ENCODE assay signal across 11 cellular contexts in genomic region chr3:136070334-136070733, GRCh38.
DNase-seq lines count a peak whose midpoint lies in the region; ATAC-seq and TF ChIP-seq lines count a peak whose summit lies in the region.
"Had no signal": no experiment of that assay in that cellular context is flagged by ENCODE, and none has a peak within 500 bp of the region (broad histone marks: within the 10 kb centered on the region; RNA-seq: fewer than 3 reads in every experiment).

No MANE protein-coding gene starts in this region.

- H2BK12ac ChIP-seq in mesenchymal stem cell (ENCODE audit: low read length in 2 of 2) = no peak overlapping the region

- no peak overlapping the region for H3K4me2 ChIP-seq in mesenchymal stem cell (ENCODE audit: low read length, poor library complexity, severe bottlenecking)

- H2AFZ ChIP-seq in mesenchymal stem cell (ENCODE audit: low read depth, low read length) = no peak overlapping the region

- no peak overlapping the region for H2BK120ac ChIP-seq in mesenchymal stem cell (ENCODE audit: low read depth, low read length)

- H2AK5ac ChIP-seq in mesenchymal stem cell (ENCODE audit: low read length, severe bottlenecking) = no peak overlapping the region

- no peak overlapping the region for H3K4ac ChIP-seq in mesenchymal stem cell (ENCODE audit: low read depth in 1 of 2, low read length in 2 of 2)

- no peaks in the 10 kb centered on the region for H3K27me3 ChIP-seq in HUES6 (ENCODE audit: control insufficient read depth, insufficient read depth, low read length)
- H3K27me3 ChIP-seq in breast epithelium = no peaks in the 10 kb centered on the region
- H3K27me3 ChIP-seq in mesenchymal stem cell (ENCODE audit: control insufficient read depth in 1 of 2, insufficient read depth in 1 of 2, low read length in 2 of 2) = no peaks in the 10 kb centered on the region
- H3K27me3 ChIP-seq in colonic mucosa = no peaks in the 10 kb centered on the region
- H3K27me3 ChIP-seq: BLaER1 treated with 17β-estradiol and CSF1 and Interleukin-3, amounts not matched to agents 10 nM and 100 nM; upper lobe of left lung had no signal

- no peak overlapping the region for H4K91ac ChIP-seq in mesenchymal stem cell (ENCODE audit: low read length)

- no CpG with 5 or more reads among the region's 3 CpGs for WGBS in mesenchymal stem cell

- no peak overlapping the region for H2BK15ac ChIP-seq in mesenchymal stem cell (ENCODE audit: low read depth, poor library complexity, severe bottlenecking)

- H3K4me3 ChIP-seq in HUES6 (ENCODE audit: low read depth, low read length) = no peak overlapping the region
- H3K4me3 ChIP-seq in breast epithelium = no peak overlapping the region
- no peak overlapping the region for H3K4me3 ChIP-seq in mesenchymal stem cell (ENCODE audit: insufficient read depth in 1 of 2, low read depth in 1 of 2, low read length in 2 of 2)
- H3K4me3 ChIP-seq in colonic mucosa = no peak overlapping the region
- H3K4me3 ChIP-seq: BLaER1 treated with 17β-estradiol and CSF1 and Interleukin-3, amounts not matched to agents 10 nM and 100 nM; upper lobe of left lung had no signal

- H3K4me1 ChIP-seq in HUES6 (ENCODE audit: control insufficient read depth, insufficient read depth, low read length) (peaks cover 2% of the 10 kb centered on the region; the same call in 1 of the 2 replicates), breast epithelium (no peaks in the 10 kb centered on the region), mesenchymal stem cell (ENCODE audit: control insufficient read depth, insufficient read depth, low read depth, low read length) (peaks cover 3% of the 10 kb centered on the region), colonic mucosa (no peaks in the 10 kb centered on the region)

- H3K79me1 ChIP-seq in mesenchymal stem cell (replicated peaks; ENCODE audit: low read length, poor library complexity, severe bottlenecking) = no peaks in the 10 kb centered on the region

- in situ Hi-C loops in ACHN (cut with HindIII; ENCODE audit: low pct_ligation_motif_present, low pct_unique_long_range_greater_than_20kb, low sequenced_read_pairs) = no loop called here

- no peaks in the 10 kb centered on the region for H3K9me3 ChIP-seq in HUES6 (ENCODE audit: control insufficient read depth, insufficient read depth, low read depth, low read length)
- H3K9me3 ChIP-seq in breast epithelium = no peaks in the 10 kb centered on the region
- H3K9me3 ChIP-seq in mesenchymal stem cell (ENCODE audit: control insufficient read depth, low read length) = no peaks in the 10 kb centered on the region
- no peaks in the 10 kb centered on the region for H3K9me3 ChIP-seq in colonic mucosa
- H3K9me3 ChIP-seq: BLaER1 treated with 17β-estradiol and CSF1 and Interleukin-3, amounts not matched to agents 10 nM and 100 nM; upper lobe of left lung had no signal

- no peak overlapping the region for H2BK5ac ChIP-seq in mesenchymal stem cell (ENCODE audit: low read depth, low read length, poor library complexity, severe bottlenecking)

- peak overlapping the region; percentile 37; the same call in 1 of the 2 replicates for H3K27ac ChIP-seq in HUES6 (ENCODE audit: low read depth, low read length)
- peak overlapping the region; percentile 58 to 80 for H3K27ac ChIP-seq in breast epithelium
- H3K27ac ChIP-seq in mesenchymal stem cell (ENCODE audit: low read length, poor library complexity, severe bottlenecking) = no peak overlapping the region
- H3K27ac ChIP-seq in colonic mucosa = no peak overlapping the region
- H3K27ac ChIP-seq: BLaER1 treated with 17β-estradiol and CSF1 and Interleukin-3, amounts not matched to agents 10 nM and 100 nM had no signal

- no peak overlapping the region for H3K14ac ChIP-seq in mesenchymal stem cell (ENCODE audit: low read length in 2 of 2)

- TF ChIP-seq CTCF in breast epithelium (IDR thresholded peaks at IDR 0.05) (no peak), colonic mucosa (IDR thresholded peaks at IDR 0.05) (no peak)

- intact Hi-C loops in breast epithelium (cut with DNase I; ENCODE audit: low total_unique reads) (no loop called here), colonic mucosa (cut with DNase I) (loop anchor here (5.0 to 10.0 kb wide), 3 partner anchors 474 to 942 kb away; partner anchors contain the start of gene STAG1)

- no peak overlapping the region for H4K8ac ChIP-seq in mesenchymal stem cell (ENCODE audit: low read length)

- H3K36me3 ChIP-seq in HUES6 (ENCODE audit: control insufficient read depth, insufficient read depth, low read length) (0 out of 2 replicates have a peak, but pooled peaks cover 9% of the 10 kb centered on the region), breast epithelium (no peaks in the 10 kb centered on the region), mesenchymal stem cell (ENCODE audit: control insufficient read depth in 1 of 2, insufficient read depth in 2 of 2, low read depth in 1 of 2, low read length in 2 of 2) (peaks cover 2 to 11% of the 10 kb centered on the region in 2 experiments), colonic mucosa (no peaks in the 10 kb centered on the region)
- H3K36me3 ChIP-seq: BLaER1 treated with 17β-estradiol and CSF1 and Interleukin-3, amounts not matched to agents 10 nM and 100 nM; upper lobe of left lung had no signal

- H3K9ac ChIP-seq in HUES6 (ENCODE audit: low read length) (no peak overlapping the region), mesenchymal stem cell (ENCODE audit: low read length) (peak overlapping the region; percentile 74), colonic mucosa (ENCODE audit: low read depth in 2 of 2, low read length in 2 of 2) (no peak overlapping the region)

- ATAC-seq in HG03521 (IDR thresholded peaks at IDR 0.05; ENCODE audit: unreplicated experiment) = no peak

- no peak for TF ChIP-seq POLR2A in breast epithelium (IDR thresholded peaks at IDR 0.05)

- no peak overlapping the region for H3K18ac ChIP-seq in mesenchymal stem cell (ENCODE audit: low read depth in 1 of 2, low read length in 2 of 2)

- peak; percentile 87 for DNase-seq in ACHN
- no peak for DNase-seq in breast epithelium (ENCODE audit: low spot score in 2 of 2)
- DNase-seq in mesenchymal stem cell = peak; percentile 44
- DNase-seq in colonic mucosa = no peak
- DNase-seq in AML-193 (lab: John Stamatoyannopoulos, UW) = no peak
- DNase-seq in stimulated activated CD8-positive, alpha-beta memory T cell treated with anti-CD3 and anti-CD28 coated beads, Interleukin-4, amount 100 ng/mL, for 48 hours = no peak
- DNase-seq: stimulated activated CD4-positive, alpha-beta T cell treated with anti-CD3 and anti-CD28 coated beads, Interleukin-4, amount 100 ng/mL, for 24 hours; upper lobe of left lung had no signal

- H3K23ac ChIP-seq in mesenchymal stem cell (ENCODE audit: low read length in 2 of 2) = no peak overlapping the region

Comparison
In these comparisons a context has a peak if more than half of its experiments do, and no peak if none do; other contexts are left out.
1. DNase-seq: peak in ACHN (single experiment) and mesenchymal stem cell (single experiment); none in breast epithelium (0 of 2), colonic mucosa (single experiment), AML-193 (0 of 2) and stimulated activated CD8-positive, alpha-beta memory T cell treated with anti-CD3 and anti-CD28 coated beads, Interleukin-4, amount 100 ng/mL, for 48 hours (single experiment).
2. H3K27ac ChIP-seq: peak in HUES6 (single experiment) and breast epithelium (2 of 2); none in mesenchymal stem cell (single experiment) and colonic mucosa (single experiment).